ENCODE assay signal across 14 cellular contexts in the genomic region with DNA sequence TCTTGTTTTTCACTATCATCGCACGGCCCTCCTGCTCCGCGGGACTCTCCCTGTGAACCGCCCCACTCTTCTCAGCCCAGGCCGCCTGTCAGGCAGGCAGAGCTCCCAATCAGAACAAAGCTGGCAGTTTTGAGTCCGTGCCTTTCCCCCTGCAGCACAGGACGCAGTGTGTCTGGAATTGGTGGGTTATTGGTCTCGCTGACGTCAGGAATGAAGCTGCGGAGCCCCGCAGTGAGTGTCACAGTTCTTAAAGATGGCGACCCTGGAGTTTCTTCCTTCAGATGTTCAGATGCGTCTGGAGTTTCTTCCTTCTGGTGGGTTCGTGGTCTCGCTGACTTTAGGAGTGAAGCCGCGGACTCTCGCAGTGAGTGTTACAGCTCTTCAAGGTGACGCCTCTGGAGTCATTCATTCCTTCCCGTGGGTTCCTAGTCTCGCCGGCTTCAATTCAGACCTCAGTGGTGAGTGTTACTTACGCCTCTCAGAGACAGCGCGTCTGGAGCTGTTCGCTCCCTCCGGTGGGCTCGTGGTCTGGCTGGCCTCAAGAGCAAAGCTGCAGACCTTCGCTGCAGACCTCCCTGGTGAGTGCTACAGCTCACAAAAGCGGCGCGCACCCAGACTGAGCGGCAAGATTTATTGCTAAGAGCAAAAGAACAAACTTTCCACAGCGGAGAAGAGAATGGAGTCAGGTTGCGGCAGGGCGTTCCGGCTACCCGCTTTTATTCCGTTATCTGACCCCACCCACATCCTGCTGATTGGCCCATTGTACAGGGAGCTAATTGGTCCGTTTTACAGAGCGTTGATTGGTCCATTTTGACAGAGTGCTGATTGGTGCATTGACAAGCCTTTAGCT. TPM values are rescaled to one million over a fixed set of nuclear protein-coding genes. Genes with fewer than 3 reads are reported as not detected.
DNase-seq lines count a peak whose midpoint lies in the region; ATAC-seq and TF ChIP-seq lines count a peak whose summit lies in the region.
"Had no signal": no experiment of that assay in that cellular context is flagged by ENCODE, and none has a peak within 500 bp of the region (broad histone marks: within the 10 kb centered on the region; RNA-seq: fewer than 3 reads in every experiment).

No MANE protein-coding gene starts in this region.

- H3K9me2 ChIP-seq in Karpas-422 (replicated peaks; ENCODE audit: insufficient read depth, low read length), result no peaks in the 10 kb centered on the region

- H3F3A ChIP-seq in neural progenitor cell (ENCODE audit: low read depth), result no peaks in the 10 kb centered on the region

- H3K4me3 Mint-ChIP-seq in neural progenitor cell, result peak overlapping the region; percentile 46
- H3K4me3 Mint-ChIP-seq: activated naive CD8-positive, alpha-beta T cell treated with anti-CD3 and anti-CD28 coated beads, Interleukin-2, amount 50 U/mL, for 24 hours; CD8-positive, alpha-beta T cell had no signal

- no peak overlapping the region for H3K4me3 ChIP-seq in neural progenitor cell
- H3K4me3 ChIP-seq in Karpas-422 (ENCODE audit: low read length), result no peak overlapping the region
- H3K4me3 ChIP-seq: SK-N-MC had no signal

- H3K36me3 Mint-ChIP-seq in neural progenitor cell, result peaks cover 7% of the 10 kb centered on the region
- H3K36me3 Mint-ChIP-seq: CD8-positive, alpha-beta T cell had no signal

- peak overlapping the region; percentile 77 for H3K27ac Mint-ChIP-seq in neural progenitor cell
- H3K27ac Mint-ChIP-seq: activated naive CD8-positive, alpha-beta T cell treated with anti-CD3 and anti-CD28 coated beads, Interleukin-2, amount 50 U/mL, for 24 hours; CD8-positive, alpha-beta T cell had no signal

- H3K9me3 Mint-ChIP-seq in neural progenitor cell, result peaks cover 4% of the 10 kb centered on the region
- H3K9me3 Mint-ChIP-seq: activated naive CD8-positive, alpha-beta T cell treated with anti-CD3 and anti-CD28 coated beads, Interleukin-2, amount 50 U/mL, for 24 hours; CD8-positive, alpha-beta T cell had no signal

- no peaks in the 10 kb centered on the region for H3K4me1 ChIP-seq in neural progenitor cell
- no peaks in the 10 kb centered on the region for H3K4me1 ChIP-seq in Karpas-422 (ENCODE audit: low read length)

- H4K20me1 ChIP-seq in neural progenitor cell (ENCODE audit: low read depth), result no peaks in the 10 kb centered on the region
- H4K20me1 ChIP-seq in Karpas-422 (ENCODE audit: insufficient read depth, low read depth, low read length), result no peaks in the 10 kb centered on the region

- H3K27me3 Mint-ChIP-seq in neural progenitor cell (ENCODE audit: insufficient read depth, low read depth), result peaks cover 3% of the 10 kb centered on the region

- H3K36me3 ChIP-seq in neural progenitor cell (no peaks in the 10 kb centered on the region), Karpas-422 (ENCODE audit: insufficient read depth, low read length) (no peaks in the 10 kb centered on the region)

- H3K79me2 ChIP-seq in neural progenitor cell (ENCODE audit: low read depth) (no peaks in the 10 kb centered on the region), Karpas-422 (ENCODE audit: low read length) (no peaks in the 10 kb centered on the region)

- DNase-seq in 8988T (peak; percentile 65), EH (ENCODE audit: low read depth) (peak; percentile 45), ecto neural progenitor cell (ENCODE audit: low spot score) (peak; percentile 45), neural progenitor cell (ENCODE audit: low spot score) (no peak), substantia nigra (lab: John Stamatoyannopoulos, UW) (no peak), DMS114 treated with DMSO at 0.1 percent for 48 hours (lab: John Stamatoyannopoulos, UW; ENCODE audit: unreplicated experiment) (no peak), Karpas-422 (no peak)
- DNase-seq: activated naive CD8-positive, alpha-beta T cell treated with anti-CD3 and anti-CD28 coated beads, Interleukin-2, amount 50 U/mL, for 24 hours; activated T-cell treated with anti-CD3 and anti-CD28 coated beads, Interleukin-2, amount 50 U/mL, for 1 hour; hypothalamus had no signal

- no peaks in the 10 kb centered on the region for H3K27me3 ChIP-seq in neural progenitor cell
- no peaks in the 10 kb centered on the region for H3K27me3 ChIP-seq in Karpas-422 (ENCODE audit: low read length)

- H3K27ac ChIP-seq in neural progenitor cell, result no peak overlapping the region
- H3K27ac ChIP-seq in substantia nigra (ENCODE audit: low read depth, low read length, poor library complexity, severe bottlenecking), result no peak overlapping the region
- no peak overlapping the region for H3K27ac ChIP-seq in Karpas-422 (ENCODE audit: low read length)
- H3K27ac ChIP-seq: SK-N-MC had no signal

- ATAC-seq in GM21576 (IDR thresholded peaks at IDR 0.05; ENCODE audit: unreplicated experiment), result no peak
- ATAC-seq: activated naive CD8-positive, alpha-beta T cell treated with anti-CD3 and anti-CD28 coated beads, Interleukin-2, amount 50 U/mL, for 24 hours; CD8-positive, alpha-beta T cell had no signal

- no peak for TF ChIP-seq CTCF in neural progenitor cell (IDR thresholded peaks at IDR 0.05)

- H2AFZ ChIP-seq in neural progenitor cell (replicated peaks), result no peak overlapping the region
- H2AFZ ChIP-seq in Karpas-422 (ENCODE audit: low read length), result no peak overlapping the region

- H3K4me1 Mint-ChIP-seq in neural progenitor cell, result peaks cover 9% of the 10 kb centered on the region
- H3K4me1 Mint-ChIP-seq: activated naive CD8-positive, alpha-beta T cell treated with anti-CD3 and anti-CD28 coated beads, Interleukin-2, amount 50 U/mL, for 24 hours had no signal

- H3K9me3 ChIP-seq in neural progenitor cell (ENCODE audit: low read depth), result no peaks in the 10 kb centered on the region
- no peaks in the 10 kb centered on the region for H3K9me3 ChIP-seq in Karpas-422 (ENCODE audit: low read length)

- H3K4me2 ChIP-seq in neural progenitor cell, result no peak overlapping the region
- H3K4me2 ChIP-seq in Karpas-422 (ENCODE audit: low read depth, low read length, poor library complexity, severe bottlenecking), result no peak overlapping the region

- no peak overlapping the region for H3K9ac ChIP-seq in neural progenitor cell
- no peak overlapping the region for H3K9ac ChIP-seq in Karpas-422 (ENCODE audit: low read length)

RNA-seq across cellular contexts. Expression of a gene that starts 7.4 kb away (rescaled TPM):
- total RNA-seq in neural progenitor cell (ENCODE audit: low replicate concordance), result 0.25 and 0.60 TPM in 2 replicates
- total RNA-seq in Karpas-422 (2014; rRNA removed; shearing (Covaris generic); ENCODE audit: low replicate concordance), result 0.34 and 1.5 TPM in 2 replicates
- total RNA-seq: lung microvascular endothelial cell had no signal

Comparison
In these comparisons a context has a peak if more than half of its experiments do, and no peak if none do; other contexts are left out.
1. DNase-seq: peak in 8988T (single experiment), EH (single experiment) and ecto neural progenitor cell (single experiment); none in neural progenitor cell (single experiment), substantia nigra (0 of 49), DMS114 treated with DMSO at 0.1 percent for 48 hours (single experiment) and Karpas-422 (single experiment).